ENCODE assay signal across 8 cellular contexts in the genomic region with DNA sequence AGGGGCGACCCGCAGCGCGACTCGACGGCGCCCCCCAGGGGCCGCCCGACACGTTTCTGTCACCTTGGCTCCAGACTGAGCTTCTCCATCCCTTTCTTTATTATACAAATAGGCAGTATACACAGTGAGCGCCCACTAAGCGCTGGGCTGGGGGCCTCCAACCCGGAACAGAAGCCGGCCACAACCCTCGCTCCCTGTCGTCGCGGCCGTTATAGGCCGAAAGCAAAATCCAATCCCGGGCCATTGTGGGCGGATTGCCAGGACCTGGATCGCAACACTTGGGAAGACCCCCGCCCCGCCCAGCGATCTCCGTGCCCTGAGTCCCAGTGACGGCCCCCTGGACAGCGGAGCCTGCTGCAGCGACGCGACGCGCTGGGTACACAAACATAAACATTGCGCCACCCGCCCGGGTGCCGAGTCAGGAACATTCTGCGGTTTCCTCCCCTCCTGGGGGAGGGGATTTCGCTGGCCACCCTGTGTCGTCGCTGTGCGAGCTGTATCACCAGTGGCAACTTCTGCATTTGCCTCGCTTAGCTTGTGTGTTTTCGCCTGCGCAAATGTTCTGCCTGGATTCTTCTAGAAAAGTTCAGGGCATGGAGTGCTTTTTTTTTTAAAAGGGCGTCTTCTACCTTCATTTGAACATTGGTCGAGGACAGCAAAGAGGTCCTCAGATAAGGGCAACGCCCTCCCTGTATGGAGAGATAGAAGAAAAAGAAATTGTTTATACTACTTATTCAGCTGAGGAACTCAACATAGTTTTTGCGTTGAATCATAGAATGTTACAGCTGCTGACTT. TPM values are rescaled to one million over a fixed set of nuclear protein-coding genes. Genes with fewer than 3 reads are reported as not detected.
DNase-seq lines count a peak whose midpoint lies in the region; ATAC-seq lines count a peak whose summit lies in the region.

No MANE protein-coding gene starts in this region.

- CTCF ChIA-PET in activated CD4-positive, alpha-beta memory T cell treated with anti-CD3 and anti-CD28 coated beads, Interleukin-2, amount 10 ng/mL, durations not matched to agents 7 days and 5 days (lab: Charles Lee) = interaction anchor here (0.5 to 3.1 kb wide), 27 partner anchors 8 to 766 kb away, joined by 3 to 29 read pairs (median 4); a partner anchor contains a TSS

- peaks cover 48% of the 10 kb centered on the region for H3K4me1 Mint-ChIP-seq in activated CD4-positive, alpha-beta memory T cell treated with anti-CD3 and anti-CD28 coated beads, Interleukin-2, amount 10 ng/mL, durations not matched to agents 7 days and 5 days

- H3K27ac Mint-ChIP-seq in activated CD4-positive, alpha-beta memory T cell treated with anti-CD3 and anti-CD28 coated beads, Interleukin-2, amount 10 ng/mL, durations not matched to agents 7 days and 5 days = peak overlapping the region; percentile 95

- DNase-seq in DMS153 treated with DMSO at 0.1 percent for 48 hours (lab: John Stamatoyannopoulos, UW; ENCODE audit: unreplicated experiment) (peak; percentile 10), DMS153 (lab: John Stamatoyannopoulos, UW) (no peak), NCI-H774 (lab: John Stamatoyannopoulos, UW) (peak; percentile 64), ecto neural progenitor cell (ENCODE audit: low spot score) (peak; percentile 88), lung microvascular endothelial cell (ENCODE audit: low read depth in 2 of 2) (peak; percentile 95 to 96)
- DNase-seq in activated CD4-positive, alpha-beta memory T cell treated with anti-CD3 and anti-CD28 coated beads, Interleukin-2, amount 10 ng/mL, durations not matched to agents 7 days and 5 days = peak; percentile 80
- peak; percentile 53 to 66 (median 60) for DNase-seq in stimulated activated CD4-positive, alpha-beta T cell treated with anti-CD3 and anti-CD28 coated beads, TNF-alpha, amount 100 ng/mL, for 4 hours (ENCODE audit: low read depth in 3 of 3)

- no peaks in the 10 kb centered on the region for H3K27me3 Mint-ChIP-seq in activated CD4-positive, alpha-beta memory T cell treated with anti-CD3 and anti-CD28 coated beads, Interleukin-2, amount 10 ng/mL, durations not matched to agents 7 days and 5 days

- peak; percentile 28 for ATAC-seq in HG03103 (IDR thresholded peaks at IDR 0.05; ENCODE audit: low read depth, unreplicated experiment)

- POLR2A ChIA-PET in activated CD4-positive, alpha-beta memory T cell treated with anti-CD3 and anti-CD28 coated beads, Interleukin-2, amount 10 ng/mL, durations not matched to agents 7 days and 5 days (lab: Charles Lee) = interaction anchor here (0.7 to 3.6 kb wide), 19 partner anchors 8 to 766 kb away, joined by 3 to 26 read pairs (median 5); a partner anchor contains a TSS

- H3K4me3 Mint-ChIP-seq in activated CD4-positive, alpha-beta memory T cell treated with anti-CD3 and anti-CD28 coated beads, Interleukin-2, amount 10 ng/mL, durations not matched to agents 7 days and 5 days = peak overlapping the region; percentile 86

- H3K36me3 Mint-ChIP-seq in activated CD4-positive, alpha-beta memory T cell treated with anti-CD3 and anti-CD28 coated beads, Interleukin-2, amount 10 ng/mL, durations not matched to agents 7 days and 5 days (ENCODE audit: low read depth) = peaks cover 19% of the 10 kb centered on the region

- H3K9me3 Mint-ChIP-seq in activated CD4-positive, alpha-beta memory T cell treated with anti-CD3 and anti-CD28 coated beads, Interleukin-2, amount 10 ng/mL, durations not matched to agents 7 days and 5 days = no peaks in the 10 kb centered on the region

RNA-seq across cellular contexts. Expression of a gene that starts 1.3 kb away (rescaled TPM):
- total RNA-seq in activated CD4-positive, alpha-beta memory T cell treated with anti-CD3 and anti-CD28 coated beads, Interleukin-2, amount 10 ng/mL, durations not matched to agents 7 days and 5 days = 10 to 100 TPM; 17.0 to 18.8 TPM
- 81.3 and 357 TPM in 2 replicates for total RNA-seq in lung microvascular endothelial cell
